Comparison of ENCODE assay signal across 1 cellular context in the genomic region with DNA sequence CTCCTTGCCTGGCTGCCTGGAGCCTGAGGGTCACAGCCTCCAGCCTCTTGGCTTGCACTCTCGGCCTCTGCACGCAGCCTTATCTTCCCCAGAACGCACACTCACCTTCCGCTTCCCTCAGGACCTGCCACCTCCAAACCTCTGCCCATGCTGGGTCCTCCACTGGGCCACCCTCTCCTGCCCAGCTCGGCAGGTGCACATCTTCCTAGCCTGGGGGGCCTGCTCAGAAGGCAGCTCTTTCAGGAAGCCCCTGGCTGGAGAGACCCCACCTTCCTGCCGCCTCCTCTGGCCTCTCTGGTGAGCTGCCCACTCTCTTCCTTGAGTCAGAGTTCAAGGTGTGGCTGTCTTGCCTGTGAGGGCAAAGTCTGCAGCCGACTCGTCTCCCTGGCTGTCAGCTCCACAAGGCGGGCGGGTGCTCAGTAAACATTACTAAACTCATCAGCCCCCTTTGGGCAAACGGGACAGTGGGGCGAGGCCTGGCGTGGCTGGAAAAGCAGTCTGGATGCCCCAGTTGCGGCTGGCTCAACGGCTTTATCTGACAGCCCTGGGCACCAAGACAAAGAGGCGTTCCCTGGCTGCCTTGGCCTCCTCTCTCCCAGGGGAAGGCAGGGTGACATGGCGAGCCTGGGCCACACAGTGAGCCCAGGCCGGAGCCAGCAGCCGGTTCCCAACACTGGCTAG.
A peak's percentile ranks its signal among the peaks of the same experiment; 100 is the strongest.
TF ChIP-seq lines count a peak whose summit lies in the region.

No MANE protein-coding gene starts in this region.

TF ChIP-seq in HepG2, 621 proteins besides CTCF, POLR2A, EP300 and RAD21 (continued from another document):
- TF ChIP-seq ZNF30 (CRISPR knock-in tag; IDR thresholded peaks at IDR 0.05): no peak
- TF ChIP-seq HNF4A (CRISPR knock-in tag; IDR thresholded peaks at IDR 0.05): peak; percentile 70
- peak; percentile 48; the same call in 1 of the 2 replicates for TF ChIP-seq HNF4G (IDR thresholded peaks at IDR 0.05; ENCODE audit: borderline replicate concordance, low read depth, low read length)
- no peak for TF ChIP-seq HNF4G (CRISPR knock-in tag; IDR thresholded peaks at IDR 0.05; ENCODE audit: borderline replicate concordance, low read depth)
- peak; percentile 77 for TF ChIP-seq PATZ1 (CRISPR knock-in tag; IDR thresholded peaks at IDR 0.05)
- peak; percentile 15; the same call in 1 of the 2 replicates for TF ChIP-seq ZNF770 (CRISPR knock-in tag; IDR thresholded peaks at IDR 0.05)
- TF ChIP-seq GATAD2A (CRISPR knock-in tag; IDR thresholded peaks at IDR 0.05): 0 out of 2 replicates have a peak, but pooled peaks have one; percentile 19
- 0 out of 2 replicates have a peak, but pooled peaks have one; percentile 43 for TF ChIP-seq HNRNPL (IDR thresholded peaks at IDR 0.05; ENCODE audit: low read depth, low read length)
- TF ChIP-seq TGIF2 (CRISPR knock-in tag; IDR thresholded peaks at IDR 0.05): 0 out of 2 replicates have a peak, but pooled peaks have one; percentile 20
- TF ChIP-seq, protein P1, sequence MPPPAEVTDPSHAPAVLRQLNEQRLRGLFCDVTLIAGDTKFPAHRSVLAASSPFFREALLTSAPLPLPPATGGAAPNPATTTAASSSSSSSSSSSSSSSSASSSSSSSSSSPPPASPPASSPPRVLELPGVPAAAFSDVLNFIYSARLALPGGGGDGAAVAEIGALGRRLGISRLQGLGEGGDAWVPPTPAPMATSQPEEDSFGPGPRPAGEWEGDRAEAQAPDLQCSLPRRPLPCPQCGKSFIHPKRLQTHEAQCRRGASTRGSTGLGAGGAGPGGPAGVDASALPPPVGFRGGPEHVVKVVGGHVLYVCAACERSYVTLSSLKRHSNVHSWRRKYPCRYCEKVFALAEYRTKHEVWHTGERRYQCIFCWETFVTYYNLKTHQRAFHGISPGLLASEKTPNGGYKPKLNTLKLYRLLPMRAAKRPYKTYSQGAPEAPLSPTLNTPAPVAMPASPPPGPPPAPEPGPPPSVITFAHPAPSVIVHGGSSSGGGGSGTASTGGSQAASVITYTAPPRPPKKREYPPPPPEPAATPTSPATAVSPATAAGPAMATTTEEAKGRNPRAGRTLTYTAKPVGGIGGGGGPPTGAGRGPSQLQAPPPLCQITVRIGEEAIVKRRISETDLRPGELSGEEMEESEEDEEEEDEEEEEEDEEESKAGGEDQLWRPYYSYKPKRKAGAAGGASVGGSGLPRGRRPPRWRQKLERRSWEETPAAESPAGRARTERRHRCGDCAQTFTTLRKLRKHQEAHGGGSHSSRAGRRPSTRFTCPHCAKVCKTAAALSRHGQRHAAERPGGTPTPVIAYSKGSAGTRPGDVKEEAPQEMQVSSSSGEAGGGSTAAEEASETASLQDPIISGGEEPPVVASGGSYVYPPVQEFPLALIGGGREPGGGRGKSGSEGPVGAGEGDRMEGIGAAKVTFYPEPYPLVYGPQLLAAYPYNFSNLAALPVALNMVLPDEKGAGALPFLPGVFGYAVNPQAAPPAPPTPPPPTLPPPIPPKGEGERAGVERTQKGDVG (CRISPR knock-in tag; IDR thresholded peaks at IDR 0.05; ENCODE audit: borderline replicate concordance): peak; percentile 64; the same call in 1 of the 2 replicates
- TF ChIP-seq MTA1 (CRISPR knock-in tag; IDR thresholded peaks at IDR 0.05; ENCODE audit: borderline replicate concordance): 0 out of 2 replicates have a peak, but pooled peaks have one; percentile 61
- TF ChIP-seq, protein P2, sequence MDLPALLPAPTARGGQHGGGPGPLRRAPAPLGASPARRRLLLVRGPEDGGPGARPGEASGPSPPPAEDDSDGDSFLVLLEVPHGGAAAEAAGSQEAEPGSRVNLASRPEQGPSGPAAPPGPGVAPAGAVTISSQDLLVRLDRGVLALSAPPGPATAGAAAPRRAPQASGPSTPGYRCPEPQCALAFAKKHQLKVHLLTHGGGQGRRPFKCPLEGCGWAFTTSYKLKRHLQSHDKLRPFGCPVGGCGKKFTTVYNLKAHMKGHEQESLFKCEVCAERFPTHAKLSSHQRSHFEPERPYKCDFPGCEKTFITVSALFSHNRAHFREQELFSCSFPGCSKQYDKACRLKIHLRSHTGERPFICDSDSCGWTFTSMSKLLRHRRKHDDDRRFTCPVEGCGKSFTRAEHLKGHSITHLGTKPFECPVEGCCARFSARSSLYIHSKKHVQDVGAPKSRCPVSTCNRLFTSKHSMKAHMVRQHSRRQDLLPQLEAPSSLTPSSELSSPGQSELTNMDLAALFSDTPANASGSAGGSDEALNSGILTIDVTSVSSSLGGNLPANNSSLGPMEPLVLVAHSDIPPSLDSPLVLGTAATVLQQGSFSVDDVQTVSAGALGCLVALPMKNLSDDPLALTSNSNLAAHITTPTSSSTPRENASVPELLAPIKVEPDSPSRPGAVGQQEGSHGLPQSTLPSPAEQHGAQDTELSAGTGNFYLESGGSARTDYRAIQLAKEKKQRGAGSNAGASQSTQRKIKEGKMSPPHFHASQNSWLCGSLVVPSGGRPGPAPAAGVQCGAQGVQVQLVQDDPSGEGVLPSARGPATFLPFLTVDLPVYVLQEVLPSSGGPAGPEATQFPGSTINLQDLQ (CRISPR knock-in tag; IDR thresholded peaks at IDR 0.05): peak; percentile 12; the same call in 1 of the 2 replicates
